26 cellular contexts compared by ENCODE assay signal in the genomic region with DNA sequence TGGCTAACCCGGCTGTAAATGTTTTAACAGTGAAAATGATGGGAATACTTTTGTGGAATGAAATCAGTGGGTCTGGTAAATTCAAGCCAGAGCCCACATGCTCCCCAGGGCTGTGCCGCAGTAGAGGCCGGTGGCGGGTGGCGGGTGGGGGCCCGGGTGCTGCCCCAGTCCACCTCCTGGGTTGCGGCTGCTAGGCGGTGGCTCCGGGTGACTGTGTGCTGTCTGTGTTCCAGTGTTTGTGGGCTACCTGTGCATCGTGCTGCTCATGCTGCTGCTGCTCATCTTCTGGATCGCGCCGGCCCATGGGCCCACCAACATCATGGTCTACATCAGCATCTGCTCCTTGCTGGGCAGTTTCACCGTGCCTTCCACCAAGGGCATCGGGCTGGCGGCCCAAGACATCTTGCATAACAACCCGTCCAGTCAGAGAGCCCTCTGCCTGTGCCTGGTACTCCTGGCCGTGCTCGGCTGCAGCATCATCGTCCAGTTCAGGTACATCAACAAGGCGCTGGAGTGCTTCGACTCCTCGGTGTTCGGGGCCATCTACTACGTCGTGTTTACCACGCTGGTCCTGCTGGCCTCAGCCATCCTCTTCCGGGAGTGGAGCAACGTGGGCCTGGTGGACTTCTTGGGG.
"Had no signal": no experiment of that assay in that cellular context is flagged by ENCODE, and none has a peak within 500 bp of the region (broad histone marks: within the 10 kb centered on the region; RNA-seq: fewer than 3 reads in every experiment).

No MANE protein-coding gene starts in this region.

- H2AFZ ChIP-seq: hepatocyte, parathyroid adenoma had no signal

- H3K36me3 ChIP-seq: neutrophil had no signal

- H3K9me3 ChIP-seq: heart right ventricle, left ventricle myocardium inferior, mucosa of descending colon, neutrophil, right atrium auricular region, right lobe of liver, tibial nerve, upper lobe of left lung had no signal

- H3K4me1 ChIP-seq: heart right ventricle, left ventricle myocardium inferior, parathyroid adenoma, right atrium auricular region, right lobe of liver, tibial nerve, upper lobe of left lung had no signal

- H3K4me2 ChIP-seq: hepatocyte, smooth muscle cell had no signal

- H3K79me2 ChIP-seq: hepatocyte, parathyroid adenoma had no signal

- H3K27ac Mint-ChIP-seq: natural killer cell treated with Interleukin-12 subunit alpha and Interleukin-12 subunit beta and Interleukin-15 and Interleukin-18, amount 100 ng/mL, for 72 hours; progenitor cell of endocrine pancreas; stimulated activated memory B cell treated with anti-CD40 and anti-IgM and Interleukin-4, amounts not matched to agents 10 μg/mL and 1 μg/mL and 100 μg/mL, for 72 hours; stimulated activated naive CD8-positive, alpha-beta T cell treated with anti-CD3 and anti-CD28 coated beads, Interleukin-15, amount 100 ng/mL, for 72 hours had no signal

- H3K9ac ChIP-seq: parathyroid adenoma had no signal

- H3K27ac ChIP-seq: heart right ventricle, hepatocyte, left ventricle myocardium inferior, neutrophil, parathyroid adenoma, right atrium auricular region, right lobe of liver, tibial nerve, upper lobe of left lung had no signal

- DNase-seq: heart right ventricle; islet precursor cell; left ventricle myocardium inferior; midbrain; mucosa of descending colon; naive thymus-derived CD4-positive, alpha-beta T cell; occipital lobe; right lobe of liver; stimulated activated CD4-positive, alpha-beta T cell treated with anti-CD3 and anti-CD28 coated beads, Interleukin-1b, Interleukin-23, amount 100 ng/mL, for 48 hours; stimulated activated CD4-positive, alpha-beta T cell treated with anti-CD3 and anti-CD28 coated beads, Interleukin-2, amount 100 ng/mL, for 48 hours; stimulated activated CD4-positive, alpha-beta T cell treated with anti-CD3 and anti-CD28 coated beads, Interleukin-4, amount 100 ng/mL, for 4 hours; stimulated activated CD8-positive, alpha-beta memory T cell treated with anti-CD3 and anti-CD28 coated beads, Interleukin-4, amount 100 ng/mL, for 48 hours; stimulated activated naive CD4-positive, alpha-beta T cell treated with Interleukin-2 at 50 U/mL for 16 hours; stimulated activated naive CD8-positive, alpha-beta T cell treated with anti-CD3 and anti-CD28 coated beads, Interleukin-15, amount 100 ng/mL, for 72 hours; substantia nigra had no signal

- H3K4me1 Mint-ChIP-seq: stimulated activated memory B cell treated with anti-CD40 and anti-IgM and Interleukin-4, amounts not matched to agents 10 μg/mL and 1 μg/mL and 100 μg/mL, for 72 hours; stimulated activated naive CD8-positive, alpha-beta T cell treated with anti-CD3 and anti-CD28 coated beads, Interleukin-15, amount 100 ng/mL, for 72 hours had no signal

- H3K27me3 ChIP-seq: heart right ventricle, hepatocyte, neutrophil, right atrium auricular region, right lobe of liver, tibial nerve, upper lobe of left lung had no signal

- H3K4me3 ChIP-seq: heart right ventricle, hepatocyte, left ventricle myocardium inferior, lung, mucosa of descending colon, right atrium auricular region, right lobe of liver, smooth muscle cell, tibial nerve, upper lobe of left lung had no signal

- H3K4me3 Mint-ChIP-seq: naive thymus-derived CD4-positive, alpha-beta T cell; natural killer cell treated with Interleukin-12 subunit alpha and Interleukin-12 subunit beta and Interleukin-15 and Interleukin-18, amount 100 ng/mL, for 72 hours; stimulated activated memory B cell treated with anti-CD40 and anti-IgM and Interleukin-4, amounts not matched to agents 10 μg/mL and 1 μg/mL and 100 μg/mL, for 72 hours; stimulated activated naive CD8-positive, alpha-beta T cell treated with anti-CD3 and anti-CD28 coated beads, Interleukin-15, amount 100 ng/mL, for 72 hours had no signal

- H3K9me3 Mint-ChIP-seq: naive thymus-derived CD4-positive, alpha-beta T cell; natural killer cell treated with Interleukin-12 subunit alpha and Interleukin-12 subunit beta and Interleukin-15 and Interleukin-18, amount 100 ng/mL, for 72 hours; stimulated activated memory B cell treated with anti-CD40 and anti-IgM and Interleukin-4, amounts not matched to agents 10 μg/mL and 1 μg/mL and 100 μg/mL, for 72 hours; stimulated activated naive CD8-positive, alpha-beta T cell treated with anti-CD3 and anti-CD28 coated beads, Interleukin-15, amount 100 ng/mL, for 72 hours had no signal

- ATAC-seq: heart right ventricle; mucosa of descending colon; naive thymus-derived CD4-positive, alpha-beta T cell; natural killer cell treated with Interleukin-12 subunit alpha and Interleukin-12 subunit beta and Interleukin-15 and Interleukin-18, amount 100 ng/mL, for 72 hours; stimulated activated memory B cell treated with anti-CD40 and anti-IgM and Interleukin-4, amounts not matched to agents 10 μg/mL and 1 μg/mL and 100 μg/mL, for 72 hours; stimulated activated naive CD8-positive, alpha-beta T cell treated with anti-CD3 and anti-CD28 coated beads, Interleukin-15, amount 100 ng/mL, for 72 hours had no signal

- H3K27me3 Mint-ChIP-seq: naive thymus-derived CD4-positive, alpha-beta T cell; natural killer cell treated with Interleukin-12 subunit alpha and Interleukin-12 subunit beta and Interleukin-15 and Interleukin-18, amount 100 ng/mL, for 72 hours; progenitor cell of endocrine pancreas; stimulated activated memory B cell treated with anti-CD40 and anti-IgM and Interleukin-4, amounts not matched to agents 10 μg/mL and 1 μg/mL and 100 μg/mL, for 72 hours; stimulated activated naive CD8-positive, alpha-beta T cell treated with anti-CD3 and anti-CD28 coated beads, Interleukin-15, amount 100 ng/mL, for 72 hours had no signal
